In the genomic region with DNA sequence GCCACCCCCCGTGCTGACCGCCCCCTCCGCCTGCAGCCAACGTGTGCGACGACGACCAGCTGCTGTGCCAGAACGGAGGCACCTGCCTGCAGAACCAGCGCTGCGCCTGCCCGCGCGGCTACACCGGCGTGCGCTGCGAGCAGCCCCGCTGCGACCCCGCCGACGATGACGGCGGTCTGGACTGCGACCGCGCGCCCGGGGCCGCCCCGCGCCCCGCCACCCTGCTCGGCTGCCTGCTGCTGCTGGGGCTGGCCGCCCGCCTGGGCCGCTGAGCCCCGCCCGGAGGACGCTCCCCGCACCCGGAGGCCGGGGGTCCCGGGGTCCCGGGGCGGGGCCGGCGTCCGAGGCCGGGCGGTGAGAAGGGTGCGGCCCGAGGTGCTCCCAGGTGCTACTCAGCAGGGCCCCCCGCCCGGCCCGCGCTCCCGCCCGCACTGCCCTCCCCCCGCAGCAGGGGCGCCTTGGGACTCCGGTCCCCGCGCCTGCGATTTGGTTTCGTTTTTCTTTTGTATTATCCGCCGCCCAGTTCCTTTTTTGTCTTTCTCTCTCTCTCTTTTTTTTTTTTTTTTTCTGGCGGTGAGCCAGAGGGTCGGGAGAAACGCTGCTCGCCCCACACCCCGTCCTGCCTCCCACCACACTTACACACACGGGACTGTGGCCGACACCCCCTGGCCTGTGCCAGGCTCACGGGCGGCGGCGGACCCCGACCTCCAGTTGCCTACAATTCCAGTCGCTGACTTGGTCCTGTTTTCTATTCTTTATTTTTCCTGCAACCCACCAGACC, we compare ENCODE assay signal across 8 cellular contexts.
DNase-seq lines count a peak whose midpoint lies in the region; ATAC-seq and TF ChIP-seq lines count a peak whose summit lies in the region.

No MANE protein-coding gene starts in this region.

- TF ChIP-seq CTCF in WI38 (IDR thresholded peaks at IDR 0.05; ENCODE audit: low read depth, low read length) = no peak

- under 1% methylated on average over 81 of the region's 81 CpGs for WGBS in urinary bladder

- H3K4me1 Mint-ChIP-seq in effector memory CD8-positive, alpha-beta T cell (ENCODE audit: low read depth in 2 of 2) = peaks cover 10 to 12% of the 10 kb centered on the region in 2 donors
- H3K4me1 Mint-ChIP-seq in naive thymus-derived CD8-positive, alpha-beta T cell = peaks cover 11 to 25% (median 13%) of the 10 kb centered on the region in 4 donors

- H3K4me3 ChIP-seq in WI38 (ENCODE audit: low read depth, low read length) = peak overlapping the region; percentile 53
- peak overlapping the region; percentile 78 for H3K4me3 ChIP-seq in urinary bladder (ENCODE audit: low read depth, low read length)

- peak overlapping the region; percentile 87 to 100 for H3K4me3 Mint-ChIP-seq in effector memory CD8-positive, alpha-beta T cell
- H3K4me3 Mint-ChIP-seq in naive thymus-derived CD8-positive, alpha-beta T cell = peak overlapping the region; percentile 88 to 99 (median 94)

- no peaks in the 10 kb centered on the region for H3K4me1 ChIP-seq in urinary bladder (ENCODE audit: insufficient read depth)

- H3K27me3 Mint-ChIP-seq in effector memory CD8-positive, alpha-beta T cell = peaks cover 7 to 16% of the 10 kb centered on the region in 2 donors
- H3K27me3 Mint-ChIP-seq in naive thymus-derived CD8-positive, alpha-beta T cell = peaks cover 0 to 12% (median 0%) of the 10 kb centered on the region in 5 donors

- H3K36me3 ChIP-seq in urinary bladder (ENCODE audit: insufficient read depth) = no peaks in the 10 kb centered on the region

- H3K27ac Mint-ChIP-seq in effector memory CD8-positive, alpha-beta T cell = peak overlapping the region; percentile 91 to 94
- H3K27ac Mint-ChIP-seq in naive thymus-derived CD8-positive, alpha-beta T cell = peak overlapping the region; percentile 79 to 94 (median 88)

- no peak overlapping the region for H3K27ac ChIP-seq in urinary bladder (ENCODE audit: low read depth)

- POLR2A ChIA-PET in naive thymus-derived CD8-positive, alpha-beta T cell (lab: Charles Lee) = interaction anchor here (0.6 to 1.4 kb wide), 12 partner anchors 11 to 1504 kb away, joined by 3 to 13 read pairs (median 3); partner anchors contain the start of genes GTF3C5, MED27, NTNG2 and SETX

- peaks cover 10% of the 10 kb centered on the region for H3K36me3 Mint-ChIP-seq in effector memory CD8-positive, alpha-beta T cell (ENCODE audit: insufficient read depth)
- no peaks in the 10 kb centered on the region for H3K36me3 Mint-ChIP-seq in naive thymus-derived CD8-positive, alpha-beta T cell

- peak; percentile 3 for ATAC-seq in HG03439 (IDR thresholded peaks at IDR 0.05; ENCODE audit: unreplicated experiment)
- ATAC-seq in effector memory CD8-positive, alpha-beta T cell (replicated peaks) = no peak
- ATAC-seq in naive thymus-derived CD8-positive, alpha-beta T cell = peak in 1 of 2 donors; percentile 7
- no peak for ATAC-seq in GM19463 (IDR thresholded peaks at IDR 0.05; ENCODE audit: unreplicated experiment)

- no peaks in the 10 kb centered on the region for H3K9me3 Mint-ChIP-seq in effector memory CD8-positive, alpha-beta T cell
- no peaks in the 10 kb centered on the region for H3K9me3 Mint-ChIP-seq in naive thymus-derived CD8-positive, alpha-beta T cell

- DNase-seq in ELF-1 (ENCODE audit: low read depth, low spot score) (peak; percentile 16), NCI-H524 treated with DMSO at 0.1 percent for 48 hours (lab: John Stamatoyannopoulos, UW) (no peak)
- peak in 2 of 3 experiments; percentile 25 to 37 for DNase-seq in effector memory CD8-positive, alpha-beta T cell
- DNase-seq in naive thymus-derived CD8-positive, alpha-beta T cell = peak; percentile 30 to 81 (median 51)
